8 cellular contexts compared by ENCODE assay signal in the genomic region with DNA sequence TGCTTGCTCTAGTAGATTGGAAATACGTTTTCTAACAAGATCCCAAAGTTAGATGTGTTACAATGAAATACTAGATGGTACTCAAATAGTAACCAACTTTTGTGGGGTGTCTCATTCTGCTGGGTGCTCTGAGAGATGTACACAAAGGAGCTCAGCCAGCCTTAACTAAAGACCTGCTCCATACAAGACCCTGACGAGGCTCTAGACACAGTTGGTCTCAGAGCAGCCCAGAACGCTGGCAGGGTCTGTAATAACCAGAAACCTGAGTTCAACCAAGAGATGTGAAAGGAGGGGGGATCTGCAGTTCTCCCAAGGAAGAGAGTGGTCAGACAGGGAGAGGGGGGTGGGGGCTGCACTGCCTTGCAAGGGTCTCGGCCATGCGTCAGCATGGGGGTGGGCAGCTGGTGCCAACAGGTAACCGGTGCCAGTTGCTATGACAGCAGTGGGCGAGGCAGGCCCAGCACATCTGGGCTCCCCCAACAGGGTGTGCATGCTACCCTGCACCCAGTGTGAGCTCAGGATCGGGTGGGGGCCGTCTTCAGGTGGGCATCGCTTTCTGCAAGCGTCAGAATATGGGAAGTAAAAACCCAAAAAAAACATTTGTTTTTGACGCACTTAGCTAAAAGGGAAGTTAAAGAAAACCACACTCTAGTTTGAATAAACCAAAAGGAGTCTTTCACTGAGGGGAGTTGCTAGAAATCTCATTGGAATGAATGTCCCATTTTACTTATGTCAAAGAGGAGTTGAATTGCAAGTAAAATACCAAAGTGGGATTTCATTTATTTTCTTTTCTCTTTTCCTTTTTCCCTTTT.
A peak's percentile ranks its signal among the peaks of the same experiment; 100 is the strongest.
DNase-seq lines count a peak whose midpoint lies in the region; ATAC-seq and TF ChIP-seq lines count a peak whose summit lies in the region.

No MANE protein-coding gene starts in this region.

- H3K9me3 ChIP-seq in MG63, result no peaks in the 10 kb centered on the region

- H3K56ac ChIP-seq in mesendoderm (ENCODE audit: low read length), result no peak overlapping the region

- no peak overlapping the region for H3K18ac ChIP-seq in mesendoderm (ENCODE audit: low read length)

- H3K4ac ChIP-seq in mesendoderm (ENCODE audit: low read depth, low read length), result no peak overlapping the region

- no peak overlapping the region for H4K5ac ChIP-seq in mesendoderm (ENCODE audit: low read length)

- H2BK5ac ChIP-seq in mesendoderm (ENCODE audit: low read length), result no peak overlapping the region

- no peak overlapping the region for H2AK5ac ChIP-seq in mesendoderm (ENCODE audit: low read length)

- H3K23ac ChIP-seq in mesendoderm (ENCODE audit: low read length), result no peak overlapping the region

- no peak overlapping the region for H3K4me2 ChIP-seq in mesendoderm (ENCODE audit: low read length)

- H3K4me3 ChIP-seq in HL-60 (replicated peaks; ENCODE audit: insufficient read depth, low read length) (no peak overlapping the region), mesendoderm (ENCODE audit: low read length) (no peak overlapping the region), MG63 (no peak overlapping the region)

- no peak overlapping the region for H4K8ac ChIP-seq in mesendoderm (ENCODE audit: low read depth, low read length)

- no peaks in the 10 kb centered on the region for H3K4me1 ChIP-seq in mesendoderm (ENCODE audit: control insufficient read depth, low read depth, low read length)

- DNase-seq in CD1c-positive myeloid dendritic cell (ENCODE audit: extremely low spot score) (peak; percentile 75), HL-60 (ENCODE audit: low read depth in 1 of 2, low spot score in 1 of 2) (peak in 1 of 2 experiments; percentile 74), mesendoderm (no peak), NCI-H1092 (lab: John Stamatoyannopoulos, UW) (no peak), MG63 (no peak), DMS 273 treated with DMSO at 0.1 percent for 48 hours (lab: John Stamatoyannopoulos, UW) (no peak)

- TF ChIP-seq CTCF in HL-60 (IDR thresholded peaks at IDR 0.05; ENCODE audit: insufficient read depth, low read length), result no peak

- H3K79me2 ChIP-seq in mesendoderm (ENCODE audit: control insufficient read depth, insufficient read depth, low read length), result no peaks in the 10 kb centered on the region

- peaks cover 2% of the 10 kb centered on the region for H3K36me3 ChIP-seq in mesendoderm (ENCODE audit: control insufficient read depth, insufficient read depth, low read length)
- H3K36me3 ChIP-seq in MG63, result peaks cover 2% of the 10 kb centered on the region

- no peaks in the 10 kb centered on the region for H3K27me3 ChIP-seq in HL-60 (ENCODE audit: insufficient read depth, poor library complexity, severe bottlenecking)
- H3K27me3 ChIP-seq in mesendoderm (ENCODE audit: insufficient read depth, low read length, poor library complexity), result no peaks in the 10 kb centered on the region
- no peaks in the 10 kb centered on the region for H3K27me3 ChIP-seq in MG63

- H2BK120ac ChIP-seq in mesendoderm (ENCODE audit: low read depth, low read length), result no peak overlapping the region

- no peaks in the 10 kb centered on the region for H3K79me1 ChIP-seq in mesendoderm (ENCODE audit: low read length)

- WGBS in mesendoderm (ENCODE audit: extremely low coverage, insufficient coverage, low lambda C conversion rate), result no CpG with 5 or more reads among the region's 12 CpGs

- no peak overlapping the region for H3K9ac ChIP-seq in mesendoderm (ENCODE audit: low read length)

- peak; percentile 43 for ATAC-seq in GM21360 (IDR thresholded peaks at IDR 0.05; ENCODE audit: unreplicated experiment)

- H2BK15ac ChIP-seq in mesendoderm (replicated peaks; ENCODE audit: low read depth), result no peak overlapping the region

- H3K27ac ChIP-seq in HL-60 (replicated peaks), result peak overlapping the region; percentile 55
- peak overlapping the region; percentile 2 for H3K27ac ChIP-seq in cingulate gyrus (ENCODE audit: low read depth, low read length)
- H3K27ac ChIP-seq in mesendoderm (ENCODE audit: low read depth, low read length), result no peak overlapping the region
